ENCODE assay signal across 16 cellular contexts in genomic region chr7:15461576-15461975, GRCh38.
DNase-seq lines count a peak whose midpoint lies in the region; ATAC-seq and TF ChIP-seq lines count a peak whose summit lies in the region.
"Had no signal": no experiment of that assay in that cellular context is flagged by ENCODE, and none has a peak within 500 bp of the region (broad histone marks: within the 10 kb centered on the region; RNA-seq: fewer than 3 reads in every experiment).

No MANE protein-coding gene starts in this region.

- no peaks in the 10 kb centered on the region for H3K36me3 Mint-ChIP-seq in activated T-cell treated with anti-CD3 and anti-CD28 coated beads, Interleukin-2, amount 50 U/mL, for 4 hours (ENCODE audit: insufficient read depth)
- H3K36me3 Mint-ChIP-seq: CD8-positive, alpha-beta memory T cell; memory B cell had no signal

- no peaks in the 10 kb centered on the region for H3K27me3 Mint-ChIP-seq in activated T-cell treated with anti-CD3 and anti-CD28 coated beads, Interleukin-2, amount 50 U/mL, for 4 hours (ENCODE audit: low read depth)
- H3K27me3 Mint-ChIP-seq: activated B cell treated with CpG ODN at 0.5 μM for 24 hours; CD8-positive, alpha-beta memory T cell; memory B cell had no signal

- no peaks in the 10 kb centered on the region for H3K79me2 ChIP-seq in ACC112 (ENCODE audit: control insufficient read depth, insufficient read depth, low read length, unreplicated experiment)

- TF ChIP-seq CTCF in brain microvascular endothelial cell (IDR thresholded peaks at IDR 0.05; ENCODE audit: low read depth, low read length, missing control alignments) (no peak), GM13976 (IDR thresholded peaks at IDR 0.05; ENCODE audit: borderline replicate concordance, control extremely low read depth, extremely low read depth, insufficient read depth, missing control alignments) (no peak)

- H3K9me3 Mint-ChIP-seq in activated T-cell treated with anti-CD3 and anti-CD28 coated beads, Interleukin-2, amount 50 U/mL, for 4 hours = peaks cover 5% of the 10 kb centered on the region
- H3K9me3 Mint-ChIP-seq: activated B cell treated with CpG ODN at 0.5 μM for 24 hours; activated T-cell treated with anti-CD3 and anti-CD28 coated beads, Interleukin-2, amount 50 U/mL, for 72 hours; memory B cell had no signal

- H3K4me1 Mint-ChIP-seq in activated T-cell treated with anti-CD3 and anti-CD28 coated beads, Interleukin-2, amount 50 U/mL, for 4 hours (ENCODE audit: low read depth) = no peaks in the 10 kb centered on the region
- H3K4me1 Mint-ChIP-seq: activated B cell treated with CpG ODN at 0.5 μM for 24 hours; CD8-positive, alpha-beta memory T cell; memory B cell had no signal

- in situ Hi-C loops in brain microvascular endothelial cell (cut with HindIII; ENCODE audit: low pct_ligation_motif_present, low sequenced_read_pairs) (no loop called here), GM13976 (cut with MboI; ENCODE audit: low sequenced_read_pairs, unreplicated experiment) (no loop called here)

- DNase-seq in HCEC 1CT = peak; percentile 92
- peak; percentile 94 for DNase-seq in brain microvascular endothelial cell
- peak; percentile 56 for DNase-seq in kidney glomerular epithelial cell (lab: John Stamatoyannopoulos, UW)
- DNase-seq in activated T-cell treated with anti-CD3 and anti-CD28 coated beads, Interleukin-2, amount 50 U/mL, for 4 hours = no peak
- DNase-seq in NCI-H345 treated with DMSO at 0.1 percent for 48 hours (lab: John Stamatoyannopoulos, UW; ENCODE audit: unreplicated experiment) = no peak
- no peak for DNase-seq in GM13976 (ENCODE audit: low spot score)
- DNase-seq: activated B cell treated with CpG ODN at 0.5 μM for 24 hours; activated T-cell treated with anti-CD3 and anti-CD28 coated beads, Interleukin-2, amount 50 U/mL, for 72 hours; CD8-positive, alpha-beta memory T cell; head of caudate nucleus; NCI-H510A treated with DMSO at 0.1 percent for 48 hours had no signal

- no peaks in the 10 kb centered on the region for H3K36me3 ChIP-seq in ACC112 (ENCODE audit: insufficient read depth, low read length)
- no peaks in the 10 kb centered on the region for H3K36me3 ChIP-seq in brain microvascular endothelial cell (replicated peaks)
- H3K36me3 ChIP-seq: tibial nerve had no signal

- ATAC-seq in activated T-cell treated with anti-CD3 and anti-CD28 coated beads, Interleukin-2, amount 50 U/mL, for 4 hours = no peak
- no peak for ATAC-seq in HG03135 (IDR thresholded peaks at IDR 0.05; ENCODE audit: unreplicated experiment)
- ATAC-seq: activated T-cell treated with anti-CD3 and anti-CD28 coated beads, Interleukin-2, amount 50 U/mL, for 72 hours; HCT116 had no signal

- H3K27ac ChIP-seq in ACC112 (ENCODE audit: low read depth, low read length) (peak overlapping the region; percentile 84), brain microvascular endothelial cell (peak overlapping the region; percentile 73)

- no peak overlapping the region for H3K4me3 Mint-ChIP-seq in activated T-cell treated with anti-CD3 and anti-CD28 coated beads, Interleukin-2, amount 50 U/mL, for 4 hours
- H3K4me3 Mint-ChIP-seq: activated B cell treated with CpG ODN at 0.5 μM for 24 hours; activated T-cell treated with anti-CD3 and anti-CD28 coated beads, Interleukin-2, amount 50 U/mL, for 72 hours; CD8-positive, alpha-beta memory T cell; memory B cell had no signal

- H2AFZ ChIP-seq in ACC112 (ENCODE audit: low read length, unreplicated experiment) = no peak overlapping the region

- H3K27me3 ChIP-seq in ACC112 (ENCODE audit: insufficient read depth, low read length) (no peaks in the 10 kb centered on the region), brain microvascular endothelial cell (replicated peaks) (no peaks in the 10 kb centered on the region)
- H3K27me3 ChIP-seq: tibial nerve had no signal

- peaks cover 72% of the 10 kb centered on the region for H3K4me1 ChIP-seq in ACC112 (ENCODE audit: control insufficient read depth, insufficient read depth, low read length, unreplicated experiment)

- no peak overlapping the region for H3K4me3 ChIP-seq in ACC112 (ENCODE audit: low read depth, low read length)
- no peak overlapping the region for H3K4me3 ChIP-seq in brain microvascular endothelial cell (ENCODE audit: low read depth, low read length)
- H3K4me3 ChIP-seq: tibial nerve had no signal

Comparison
In these comparisons a context has a peak if more than half of its experiments do, and no peak if none do; other contexts are left out.
1. DNase-seq: peak in HCEC 1CT (single experiment), brain microvascular endothelial cell (single experiment) and kidney glomerular epithelial cell (single experiment); none in activated T-cell treated with anti-CD3 and anti-CD28 coated beads, Interleukin-2, amount 50 U/mL, for 4 hours (single experiment), NCI-H345 treated with DMSO at 0.1 percent for 48 hours (single experiment) and GM13976 (single experiment).